ENCODE assay signal across 9 cellular contexts in the genomic region with DNA sequence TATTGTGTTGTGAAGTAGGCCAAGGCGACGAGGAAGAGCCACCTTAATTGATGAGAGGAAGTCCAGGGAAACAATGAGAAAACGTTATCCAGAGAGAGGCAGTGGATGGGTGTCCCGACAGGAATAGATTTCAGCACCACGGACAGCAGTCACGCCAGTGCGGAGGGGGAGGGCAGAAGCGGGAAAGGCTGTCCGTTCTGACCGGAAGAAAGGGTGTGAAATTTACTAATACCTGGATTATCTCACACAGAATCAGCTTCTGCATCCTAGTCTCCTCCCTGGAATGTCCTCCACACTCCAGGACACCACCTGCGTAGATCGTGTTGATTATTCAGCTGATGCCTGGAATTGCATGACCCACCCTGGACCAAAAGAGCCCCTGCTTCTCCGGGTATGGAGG. TPM values are rescaled to one million over a fixed set of nuclear protein-coding genes. Genes with fewer than 3 reads are reported as not detected.
DNase-seq lines count a peak whose midpoint lies in the region; ATAC-seq and TF ChIP-seq lines count a peak whose summit lies in the region.
"Had no signal": no experiment of that assay in that cellular context is flagged by ENCODE, and none has a peak within 500 bp of the region (broad histone marks: within the 10 kb centered on the region; RNA-seq: fewer than 3 reads in every experiment).

No MANE protein-coding gene starts in this region.

- CTCF ChIA-PET in GM10248 (lab: Yijun Ruan, JAX): interaction anchor here (1.4 kb wide), 1 partner anchor 308 kb away, joined by 3 read pairs; no protein-coding TSS in a partner anchor

- POLR2A ChIA-PET in GM10248 (lab: Yijun Ruan, JAX): no interaction called here

- H3K9me3 Mint-ChIP-seq in activated T-helper 1 cell treated with anti-CD3 and anti-CD28 coated beads, Interleukin-12 subunit alpha, Interleukin-12 subunit beta, Interleukin-2, Interleukin-4 antibody, amounts not matched to agents 30 ng/mL and 10 ng/mL and 1 ng/mL, durations not matched to agents 14 hours and 24 hours and 36 hours: no peaks in the 10 kb centered on the region

- intact Hi-C loops in activated T-helper 1 cell treated with anti-CD3 and anti-CD28 coated beads, Interleukin-12 subunit alpha, Interleukin-12 subunit beta, Interleukin-2, Interleukin-4 antibody, amounts not matched to agents 30 ng/mL and 10 ng/mL and 1 ng/mL, durations not matched to agents 14 hours and 24 hours and 36 hours (cut with micrococcal nuclease): loop anchor here (5.0 kb wide), 1 partner anchor 307 kb away; no protein-coding TSS in a partner anchor
- intact Hi-C loops in posterior vena cava (cut with DNase I): no loop called here

- H3K27me3 Mint-ChIP-seq in activated T-helper 1 cell treated with anti-CD3 and anti-CD28 coated beads, Interleukin-12 subunit alpha, Interleukin-12 subunit beta, Interleukin-2, Interleukin-4 antibody, amounts not matched to agents 30 ng/mL and 10 ng/mL and 1 ng/mL, durations not matched to agents 14 hours and 24 hours and 36 hours (ENCODE audit: insufficient read depth): peaks cover 22% of the 10 kb centered on the region

- no peak for TF ChIP-seq CTCF in GM10248 (IDR thresholded peaks at IDR 0.05; ENCODE audit: control extremely low read depth, extremely low read depth, low read depth, missing control alignments)

- peaks cover 6% of the 10 kb centered on the region for H3K4me1 Mint-ChIP-seq in activated T-helper 1 cell treated with anti-CD3 and anti-CD28 coated beads, Interleukin-12 subunit alpha, Interleukin-12 subunit beta, Interleukin-2, Interleukin-4 antibody, amounts not matched to agents 30 ng/mL and 10 ng/mL and 1 ng/mL, durations not matched to agents 14 hours and 24 hours and 36 hours (ENCODE audit: low read depth)

- no peak overlapping the region for H3K27ac Mint-ChIP-seq in activated T-helper 1 cell treated with anti-CD3 and anti-CD28 coated beads, Interleukin-12 subunit alpha, Interleukin-12 subunit beta, Interleukin-2, Interleukin-4 antibody, amounts not matched to agents 30 ng/mL and 10 ng/mL and 1 ng/mL, durations not matched to agents 14 hours and 24 hours and 36 hours

- no peaks in the 10 kb centered on the region for H3K36me3 Mint-ChIP-seq in activated T-helper 1 cell treated with anti-CD3 and anti-CD28 coated beads, Interleukin-12 subunit alpha, Interleukin-12 subunit beta, Interleukin-2, Interleukin-4 antibody, amounts not matched to agents 30 ng/mL and 10 ng/mL and 1 ng/mL, durations not matched to agents 14 hours and 24 hours and 36 hours (ENCODE audit: low read depth)

- peak; percentile 44 for DNase-seq in GM10248 (ENCODE audit: extremely low spot score)
- peak; percentile 13 to 33 for DNase-seq in NOMO-1 (lab: John Stamatoyannopoulos, UW; ENCODE audit: unreplicated experiment in 2 of 2)
- DNase-seq in activated T-helper 1 cell treated with anti-CD3 and anti-CD28 coated beads, Interleukin-12 subunit alpha, Interleukin-12 subunit beta, Interleukin-2, Interleukin-4 antibody, amounts not matched to agents 30 ng/mL and 10 ng/mL and 1 ng/mL, durations not matched to agents 14 hours and 24 hours and 36 hours (ENCODE audit: low spot score): peak; percentile 25
- peak; percentile 37 for DNase-seq in globus pallidus (ENCODE audit: low spot score)
- DNase-seq in posterior vena cava (ENCODE audit: low spot score): peak; percentile 83
- DNase-seq in GF-D8 (lab: John Stamatoyannopoulos, UW): no peak

- ATAC-seq in HG02973 (IDR thresholded peaks at IDR 0.05; ENCODE audit: unreplicated experiment) (no peak), HG03469 (IDR thresholded peaks at IDR 0.05; ENCODE audit: unreplicated experiment) (no peak)

- no peak overlapping the region for H3K4me3 Mint-ChIP-seq in activated T-helper 1 cell treated with anti-CD3 and anti-CD28 coated beads, Interleukin-12 subunit alpha, Interleukin-12 subunit beta, Interleukin-2, Interleukin-4 antibody, amounts not matched to agents 30 ng/mL and 10 ng/mL and 1 ng/mL, durations not matched to agents 14 hours and 24 hours and 36 hours

RNA-seq across cellular contexts. Expression of a gene that starts 7.4 kb away (rescaled TPM):
- not detected in 2 replicates for total RNA-seq in activated T-helper 1 cell treated with anti-CD3 and anti-CD28 coated beads, Interleukin-12 subunit alpha, Interleukin-12 subunit beta, Interleukin-2, Interleukin-4 antibody, amounts not matched to agents 30 ng/mL and 10 ng/mL and 1 ng/mL, durations not matched to agents 14 hours and 24 hours and 36 hours
- not detected for total RNA-seq in posterior vena cava
- total RNA-seq: mononuclear cell had no signal

RNA-seq across cellular contexts. Expression of a gene that starts 26.0 kb away (rescaled TPM):
- not detected in 2 replicates for total RNA-seq in activated T-helper 1 cell treated with anti-CD3 and anti-CD28 coated beads, Interleukin-12 subunit alpha, Interleukin-12 subunit beta, Interleukin-2, Interleukin-4 antibody, amounts not matched to agents 30 ng/mL and 10 ng/mL and 1 ng/mL, durations not matched to agents 14 hours and 24 hours and 36 hours
- total RNA-seq in posterior vena cava: not detected
- total RNA-seq: mononuclear cell had no signal

RNA-seq across cellular contexts. Expression of a gene that starts 41.8 kb away (rescaled TPM):
- not detected in 2 replicates for total RNA-seq in activated T-helper 1 cell treated with anti-CD3 and anti-CD28 coated beads, Interleukin-12 subunit alpha, Interleukin-12 subunit beta, Interleukin-2, Interleukin-4 antibody, amounts not matched to agents 30 ng/mL and 10 ng/mL and 1 ng/mL, durations not matched to agents 14 hours and 24 hours and 36 hours
- not detected for total RNA-seq in posterior vena cava
- total RNA-seq: mononuclear cell had no signal
